Comparison of ENCODE assay signal across 1 cellular context in genomic region chr1:85746777-85747176, GRCh38.
TF ChIP-seq lines count a peak whose summit lies in the region.

No MANE protein-coding gene starts in this region.

TF ChIP-seq in SK-N-SH treated with all-trans-retinoic acid at 6 μM for 48 hours, 23 proteins besides CTCF, POLR2A, EP300 and RAD21 (continued from another document):
- no peak for TF ChIP-seq TSHZ2 (CRISPR knock-in tag; IDR thresholded peaks at IDR 0.05)
TF ChIP-seq in SK-N-SH treated with all-trans-retinoic acid at 6 μM for 48 hours: peak in this region for 0.
